Comparison of ENCODE assay signal across 1 cellular context in the genomic region with DNA sequence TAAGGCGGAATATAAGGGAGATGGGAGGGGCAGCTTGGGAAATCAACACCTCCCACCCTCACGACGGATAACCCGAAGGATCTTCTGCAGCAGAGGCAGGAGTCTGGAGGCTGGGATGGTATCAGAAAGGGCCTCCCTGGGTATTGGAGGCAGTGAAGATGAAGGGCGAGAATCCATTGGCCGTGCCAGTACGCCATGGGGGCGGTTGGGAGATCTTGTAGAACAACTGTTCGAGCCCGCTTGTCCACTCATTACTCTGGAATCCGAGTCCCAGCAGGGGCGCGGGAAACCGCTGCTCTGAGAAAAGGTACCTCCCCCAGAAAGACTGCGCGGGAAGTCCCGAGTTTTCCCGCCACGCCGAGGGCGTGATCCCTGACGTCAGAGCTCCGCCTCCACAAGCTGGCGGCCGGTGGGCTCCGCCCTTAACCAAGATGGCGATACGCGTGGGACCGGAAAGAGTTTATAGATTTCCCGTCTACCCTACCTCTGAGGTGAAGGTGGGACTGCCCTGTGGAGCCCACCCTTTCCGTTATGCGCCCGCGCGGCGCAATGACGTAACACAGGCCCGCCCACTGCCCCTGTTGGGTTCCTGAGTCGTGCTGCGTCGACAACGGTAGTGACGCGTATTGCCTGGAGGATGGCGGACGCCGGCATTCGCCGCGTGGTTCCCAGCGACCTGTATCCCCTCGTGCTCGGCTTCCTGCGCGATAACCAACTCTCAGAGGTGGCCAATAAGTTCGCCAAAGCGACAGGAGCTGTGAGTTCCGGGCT.
TF ChIP-seq lines count a peak whose summit lies in the region.

Gene NOLC1, plus strand, starts transcription at position 616 of the 771 bp plus-strand sequence. Its CDS starts 22 bp downstream, at position 638.

TF ChIP-seq in A549, 52 proteins besides CTCF, POLR2A, EP300 and RAD21 (continued from another document):
- TF ChIP-seq REST (IDR thresholded peaks at IDR 0.05) (peak; percentile 43; the same call in 1 of the 2 replicates), MYC (IDR thresholded peaks at IDR 0.05; ENCODE audit: borderline replicate concordance, low read length) (no peak; the same call in 1 of the 2 replicates), E2F6 (IDR thresholded peaks at IDR 0.05; ENCODE audit: borderline replicate concordance, low read depth) (peak; percentile 96), EHMT2 (IDR thresholded peaks at IDR 0.05; ENCODE audit: low read depth) (no peak), EHF (CRISPR knock-in tag; IDR thresholded peaks at IDR 0.05) (0 out of 2 replicates have a peak, but pooled peaks have one; percentile 54), NPAS2 (CRISPR knock-in tag; IDR thresholded peaks at IDR 0.05; ENCODE audit: borderline replicate concordance) (no peak), JUN (IDR thresholded peaks at IDR 0.05) (peak; percentile 54 to 97; a peak in 4 of 5 replicates), NR3C1 (IDR thresholded peaks at IDR 0.05) (no peak), CHD2 (IDR thresholded peaks at IDR 0.05; ENCODE audit: low read length, partially characterized antibody) (peak; percentile 66), RCOR1 (IDR thresholded peaks at IDR 0.05; ENCODE audit: low read depth, low read length) (0 out of 2 replicates have a peak, but pooled peaks have one; percentile 45), MAZ (IDR thresholded peaks at IDR 0.05; ENCODE audit: borderline replicate concordance, low read depth, low read length) (no peak), FOXS1 (CRISPR knock-in tag; IDR thresholded peaks at IDR 0.05) (peak; percentile 33; the same call in 1 of the 2 replicates), SMC3 (IDR thresholded peaks at IDR 0.05) (no peak), POLR2AphosphoS2 (conservative IDR thresholded peaks at IDR 0.05; ENCODE audit: low read length) (peak; percentile 97), KDM5A (IDR thresholded peaks at IDR 0.05) (0 out of 2 replicates have a peak, but pooled peaks have one; percentile 59), BCL3 (IDR thresholded peaks at IDR 0.05) (peak; percentile 86), SREBF2 (IDR thresholded peaks at IDR 0.05) (no peak), HOXB5 (CRISPR knock-in tag; IDR thresholded peaks at IDR 0.05) (peak; percentile 56; the same call in 1 of the 2 replicates), ESRRA (IDR thresholded peaks at IDR 0.05; ENCODE audit: borderline replicate concordance, low read length) (no peak), ZNF302 (CRISPR knock-in tag; IDR thresholded peaks at IDR 0.05) (no peak), ZFP36 (IDR thresholded peaks at IDR 0.05; ENCODE audit: borderline replicate concordance, partially characterized antibody) (no peak), ATOH8 (CRISPR knock-in tag; IDR thresholded peaks at IDR 0.05; ENCODE audit: low read depth) (peak; percentile 78; the same call in 1 of the 2 replicates), FOSL2 (IDR thresholded peaks at IDR 0.05) (no peak), FOSL2 (CRISPR knock-in tag; IDR thresholded peaks at IDR 0.05) (peak; percentile 89), CEBPB (IDR thresholded peaks at IDR 0.05) (peak in 1 of 2 experiments; percentile 58; a peak in 1 of 4 replicates)
- TF ChIP-seq, protein P1, sequence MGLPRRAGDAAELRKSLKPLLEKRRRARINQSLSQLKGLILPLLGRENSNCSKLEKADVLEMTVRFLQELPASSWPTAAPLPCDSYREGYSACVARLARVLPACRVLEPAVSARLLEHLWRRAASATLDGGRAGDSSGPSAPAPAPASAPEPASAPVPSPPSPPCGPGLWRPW (IDR thresholded peaks at IDR 0.05), result no peak
- TF ChIP-seq, protein P2, sequence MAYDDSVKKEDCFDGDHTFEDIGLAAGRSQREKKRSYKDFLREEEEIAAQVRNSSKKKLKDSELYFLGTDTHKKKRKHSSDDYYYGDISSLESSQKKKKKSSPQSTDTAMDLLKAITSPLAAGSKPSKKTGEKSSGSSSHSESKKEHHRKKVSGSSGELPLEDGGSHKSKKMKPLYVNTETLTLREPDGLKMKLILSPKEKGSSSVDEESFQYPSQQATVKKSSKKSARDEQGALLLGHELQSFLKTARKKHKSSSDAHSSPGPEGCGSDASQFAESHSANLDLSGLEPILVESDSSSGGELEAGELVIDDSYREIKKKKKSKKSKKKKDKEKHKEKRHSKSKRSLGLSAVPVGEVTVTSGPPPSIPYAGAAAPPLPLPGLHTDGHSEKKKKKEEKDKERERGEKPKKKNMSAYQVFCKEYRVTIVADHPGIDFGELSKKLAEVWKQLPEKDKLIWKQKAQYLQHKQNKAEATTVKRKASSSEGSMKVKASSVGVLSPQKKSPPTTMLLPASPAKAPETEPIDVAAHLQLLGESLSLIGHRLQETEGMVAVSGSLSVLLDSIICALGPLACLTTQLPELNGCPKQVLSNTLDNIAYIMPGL (CRISPR knock-in tag; IDR thresholded peaks at IDR 0.05; ENCODE audit: borderline replicate concordance), result no peak
- TF ChIP-seq, protein P3, sequence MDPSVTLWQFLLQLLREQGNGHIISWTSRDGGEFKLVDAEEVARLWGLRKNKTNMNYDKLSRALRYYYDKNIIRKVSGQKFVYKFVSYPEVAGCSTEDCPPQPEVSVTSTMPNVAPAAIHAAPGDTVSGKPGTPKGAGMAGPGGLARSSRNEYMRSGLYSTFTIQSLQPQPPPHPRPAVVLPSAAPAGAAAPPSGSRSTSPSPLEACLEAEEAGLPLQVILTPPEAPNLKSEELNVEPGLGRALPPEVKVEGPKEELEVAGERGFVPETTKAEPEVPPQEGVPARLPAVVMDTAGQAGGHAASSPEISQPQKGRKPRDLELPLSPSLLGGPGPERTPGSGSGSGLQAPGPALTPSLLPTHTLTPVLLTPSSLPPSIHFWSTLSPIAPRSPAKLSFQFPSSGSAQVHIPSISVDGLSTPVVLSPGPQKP (IDR thresholded peaks at IDR 0.05; ENCODE audit: low read depth, low read length), result no peak
TF ChIP-seq in A549: peak in this region for 24.
